ENCODE assay signal across 24 cellular contexts in genomic region chr10:6757119-6757518, GRCh38.
"Had no signal": no experiment of that assay in that cellular context is flagged by ENCODE, and none has a peak within 500 bp of the region (broad histone marks: within the 10 kb centered on the region; RNA-seq: fewer than 3 reads in every experiment).

No MANE protein-coding gene starts in this region.

- H3K9me3 Mint-ChIP-seq: activated CD4-positive, alpha-beta T cell treated with anti-CD3 and anti-CD28 coated beads, Interleukin-2, amount 10 ng/mL, durations not matched to agents 7 days and 5 days; activated CD8-positive, alpha-beta T cell treated with anti-CD3 and anti-CD28 coated beads for 36 hours; activated naive CD8-positive, alpha-beta T cell treated with anti-CD3 and anti-CD28 coated beads, Interleukin-2, amount 50 U/mL, for 24 hours; stimulated activated effector memory CD8-positive, alpha-beta T cell treated with anti-CD3 and anti-CD28 coated beads, Interleukin-12 subunit alpha, Interleukin-12 subunit beta, amount 100 ng/mL, for 72 hours had no signal

- DNase-seq: activated CD4-positive, alpha-beta T cell treated with anti-CD3 and anti-CD28 coated beads, Interleukin-2, amount 10 ng/mL, durations not matched to agents 7 days and 5 days; activated CD4-positive, CD25-positive, alpha-beta regulatory T cell treated with anti-CD3 and anti-CD28 coated beads, Interleukin-2, amount 50 U/mL, for 72 hours; activated CD8-positive, alpha-beta memory T cell treated with anti-CD3 and anti-CD28 coated beads, Interleukin-2, amount 10 ng/mL, durations not matched to agents 7 days and 5 days; activated CD8-positive, alpha-beta T cell treated with anti-CD3 and anti-CD28 coated beads for 36 hours; activated gamma-delta T cell; activated naive CD4-positive, alpha-beta T cell treated with anti-CD3 and anti-CD28 coated beads, Interleukin-2, amount 50 U/mL, for 16 hours; activated naive CD8-positive, alpha-beta T cell treated with anti-CD3 and anti-CD28 coated beads, Interleukin-2, amount 50 U/mL, for 24 hours; activated T-cell treated with anti-CD3 and anti-CD28 coated beads for 4 hours; anterior cingulate cortex; body of pancreas; glutamatergic neuron; hippocampal formation; left ventricle myocardium superior; mammary epithelial cell; nephron progenitor cell; right lobe of liver; small intestine; stimulated activated CD4-positive, alpha-beta T cell treated with anti-CD3 and anti-CD28 coated beads, Interleukin-2, amount 100 ng/mL, for 24 hours; upper lobe of left lung had no signal

- H3K4me1 ChIP-seq: body of pancreas, esophagus muscularis mucosa, parathyroid adenoma, right lobe of liver, upper lobe of left lung had no signal

- H3K4me3 Mint-ChIP-seq: activated CD4-positive, alpha-beta T cell treated with anti-CD3 and anti-CD28 coated beads, Interleukin-2, amount 10 ng/mL, durations not matched to agents 7 days and 5 days; activated CD8-positive, alpha-beta memory T cell treated with anti-CD3 and anti-CD28 coated beads, Interleukin-2, amount 10 ng/mL, durations not matched to agents 7 days and 5 days; activated CD8-positive, alpha-beta T cell treated with anti-CD3 and anti-CD28 coated beads for 36 hours; activated naive CD8-positive, alpha-beta T cell treated with anti-CD3 and anti-CD28 coated beads, Interleukin-2, amount 50 U/mL, for 24 hours; nephron progenitor cell; stimulated activated effector memory CD8-positive, alpha-beta T cell treated with anti-CD3 and anti-CD28 coated beads, Interleukin-12 subunit alpha, Interleukin-12 subunit beta, amount 100 ng/mL, for 72 hours had no signal

- H3K36me3 ChIP-seq: cardiac muscle cell, esophagus muscularis mucosa, right lobe of liver, thoracic aorta, upper lobe of left lung had no signal

- ATAC-seq: activated CD8-positive, alpha-beta memory T cell treated with anti-CD3 and anti-CD28 coated beads, Interleukin-2, amount 10 ng/mL, durations not matched to agents 7 days and 5 days; activated CD8-positive, alpha-beta T cell treated with anti-CD3 and anti-CD28 coated beads for 36 hours; activated naive CD8-positive, alpha-beta T cell treated with anti-CD3 and anti-CD28 coated beads, Interleukin-2, amount 50 U/mL, for 24 hours; body of pancreas; left ventricle myocardium superior; right lobe of liver; stimulated activated effector memory CD8-positive, alpha-beta T cell treated with anti-CD3 and anti-CD28 coated beads, Interleukin-12 subunit alpha, Interleukin-12 subunit beta, amount 100 ng/mL, for 72 hours had no signal

- H3K36me3 Mint-ChIP-seq: activated CD8-positive, alpha-beta memory T cell treated with anti-CD3 and anti-CD28 coated beads, Interleukin-2, amount 10 ng/mL, durations not matched to agents 7 days and 5 days; stimulated activated effector memory CD8-positive, alpha-beta T cell treated with anti-CD3 and anti-CD28 coated beads, Interleukin-12 subunit alpha, Interleukin-12 subunit beta, amount 100 ng/mL, for 72 hours had no signal

- H3K4me3 ChIP-seq: body of pancreas, cardiac muscle cell, esophagus muscularis mucosa, right lobe of liver, thoracic aorta, upper lobe of left lung had no signal

- H3K79me2 ChIP-seq: parathyroid adenoma had no signal

- H3K9me3 ChIP-seq: body of pancreas, right lobe of liver, thoracic aorta had no signal

- H3K4me1 Mint-ChIP-seq: activated CD4-positive, alpha-beta T cell treated with anti-CD3 and anti-CD28 coated beads, Interleukin-2, amount 10 ng/mL, durations not matched to agents 7 days and 5 days; activated CD8-positive, alpha-beta memory T cell treated with anti-CD3 and anti-CD28 coated beads, Interleukin-2, amount 10 ng/mL, durations not matched to agents 7 days and 5 days; activated naive CD8-positive, alpha-beta T cell treated with anti-CD3 and anti-CD28 coated beads, Interleukin-2, amount 50 U/mL, for 24 hours; stimulated activated effector memory CD8-positive, alpha-beta T cell treated with anti-CD3 and anti-CD28 coated beads, Interleukin-12 subunit alpha, Interleukin-12 subunit beta, amount 100 ng/mL, for 72 hours had no signal

- H2AFZ ChIP-seq: parathyroid adenoma had no signal

- H3K9ac ChIP-seq: parathyroid adenoma had no signal

- H3K27ac Mint-ChIP-seq: activated CD4-positive, alpha-beta T cell treated with anti-CD3 and anti-CD28 coated beads, Interleukin-2, amount 10 ng/mL, durations not matched to agents 7 days and 5 days; activated CD8-positive, alpha-beta memory T cell treated with anti-CD3 and anti-CD28 coated beads, Interleukin-2, amount 10 ng/mL, durations not matched to agents 7 days and 5 days; activated CD8-positive, alpha-beta T cell treated with anti-CD3 and anti-CD28 coated beads for 36 hours; activated naive CD8-positive, alpha-beta T cell treated with anti-CD3 and anti-CD28 coated beads, Interleukin-2, amount 50 U/mL, for 24 hours; nephron progenitor cell; stimulated activated effector memory CD8-positive, alpha-beta T cell treated with anti-CD3 and anti-CD28 coated beads, Interleukin-12 subunit alpha, Interleukin-12 subunit beta, amount 100 ng/mL, for 72 hours had no signal

- H3K27ac ChIP-seq: body of pancreas, cardiac muscle cell, esophagus muscularis mucosa, parathyroid adenoma, right lobe of liver, thoracic aorta, upper lobe of left lung had no signal

- H3K27me3 ChIP-seq: body of pancreas, right lobe of liver, upper lobe of left lung had no signal
